8 cellular contexts compared by ENCODE assay signal in the genomic region with DNA sequence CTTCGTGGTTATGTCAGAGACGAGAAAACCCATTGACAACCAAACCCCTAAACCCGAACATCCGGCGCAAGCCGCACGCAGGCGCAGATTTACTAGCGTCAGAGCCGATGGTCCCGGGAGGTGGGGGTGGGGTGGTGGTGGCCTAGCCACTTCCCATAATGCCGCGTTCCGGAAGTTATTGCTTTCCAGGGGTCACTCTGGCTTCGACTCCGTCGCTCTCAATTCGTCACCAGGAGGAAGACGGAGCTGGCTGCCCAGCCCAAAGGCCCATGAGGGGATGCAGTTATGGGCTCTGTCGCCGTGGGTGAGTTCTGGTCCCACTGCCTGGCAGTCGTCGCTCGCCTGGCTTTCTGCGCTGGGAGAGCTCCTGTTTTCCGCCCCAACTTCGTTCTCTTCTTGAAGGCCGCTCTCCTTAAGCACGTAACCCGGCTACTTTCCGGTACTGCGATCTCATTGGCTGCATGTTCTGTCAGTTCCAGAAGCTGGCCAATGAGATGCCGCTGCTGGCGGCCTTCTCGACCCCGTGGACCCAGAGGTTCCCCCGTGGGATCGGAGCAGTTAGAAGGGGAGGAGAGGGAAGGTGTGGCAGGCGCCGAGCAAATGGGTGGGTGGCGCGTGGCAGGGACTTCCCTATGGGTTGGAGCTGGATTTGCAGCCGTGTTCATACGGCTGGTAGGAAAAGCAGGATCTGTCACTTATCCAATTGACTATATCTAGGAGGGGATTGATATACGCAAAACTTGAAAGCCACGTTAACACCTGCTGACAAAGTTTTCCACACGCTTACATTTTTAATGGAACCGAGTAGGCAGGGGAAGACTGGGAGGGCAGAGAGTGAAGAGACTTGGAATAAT. TPM values are rescaled to one million over a fixed set of nuclear protein-coding genes. Genes with fewer than 3 reads are reported as not detected.
DNase-seq lines count a peak whose midpoint lies in the region; ATAC-seq, FAIRE-seq and TF ChIP-seq lines count a peak whose summit lies in the region.

A gene (plus strand): TSS at position 195 of the 854 bp plus-strand sequence. CDS start 3,246 bp downstream, outside the sequence.

- FAIRE-seq in endometrium (lab: Jason Lieb, UNC): peak; percentile 96

- H3K79me2 ChIP-seq in OCI-LY1 (ENCODE audit: insufficient read depth, low read length): peaks cover 30% of the 10 kb centered on the region

- H3K4me2 ChIP-seq in OCI-LY1 (ENCODE audit: low read length): peak within 1 kb of the TSS; percentile 83

- H3K4me1 ChIP-seq in HUES64 (ENCODE audit: insufficient read depth, low read length) (peaks cover 4% of the 10 kb centered on the region; the same call in 1 of the 2 replicates), OCI-LY1 (ENCODE audit: insufficient read depth, low read length, severe bottlenecking) (peaks cover 27% of the 10 kb centered on the region), mesodermal cell (ENCODE audit: control insufficient read depth, insufficient read depth, low read length, poor library complexity, severe bottlenecking) (peaks cover 4% of the 10 kb centered on the region)

- H3K27ac ChIP-seq in HUES64 (ENCODE audit: low read depth, low read length) (peak within 1 kb of the TSS; percentile 90), OCI-LY1 (ENCODE audit: low read depth, low read length, poor library complexity, severe bottlenecking) (peak within 1 kb of the TSS; percentile 78), mesodermal cell (ENCODE audit: low read depth, low read length, severe bottlenecking) (peak within 1 kb of the TSS; percentile 98)

- TF ChIP-seq CTCF in Calu3 (IDR thresholded peaks at IDR 0.05; ENCODE audit: unreplicated experiment) (no peak), OCI-LY1 (IDR thresholded peaks at IDR 0.05; ENCODE audit: low read length) (no peak)

- H3K4me1 Mint-ChIP-seq in Calu3 (ENCODE audit: low read depth, unreplicated experiment): peaks cover 9% of the 10 kb centered on the region

- CTCF ChIA-PET in Calu3 (lab: Charles Lee): interaction anchor here (0.8 to 1.3 kb wide), 2 partner anchors 12 to 32 kb away, joined by 3 read pairs; a partner anchor contains a TSS

- no TSS peak for BruUV-seq in Calu3 (replicated peaks; lab: Mats Ljungman, UMichigan)

- H3K9me3 ChIP-seq in HUES64 (ENCODE audit: insufficient read depth, low read depth, low read length): no peaks in the 10 kb centered on the region
- no peaks in the 10 kb centered on the region for H3K9me3 ChIP-seq in OCI-LY1 (ENCODE audit: low read length)
- no peaks in the 10 kb centered on the region for H3K9me3 ChIP-seq in mesodermal cell (ENCODE audit: control insufficient read depth, low read length)

- under 1% methylated on average over 40 of the region's 48 CpGs for WGBS in HUES64
- WGBS in mesodermal cell (ENCODE audit: insufficient coverage in 2 of 2), 2 experiments: 0% methylated on average over 27 to 34 of the region's 48 CpGs

- H3K27ac Mint-ChIP-seq in Calu3 (ENCODE audit: unreplicated experiment): peak within 1 kb of the TSS; percentile 98

- H3K9ac ChIP-seq in HUES64 (ENCODE audit: low read depth, low read length) (peak within 1 kb of the TSS; percentile 97), OCI-LY1 (ENCODE audit: low read length) (peak within 1 kb of the TSS; percentile 86)

- no peaks in the 10 kb centered on the region for H3F3A ChIP-seq in OCI-LY1 (ENCODE audit: insufficient read depth, low read length)

- no peaks in the 10 kb centered on the region for H3K9me2 ChIP-seq in OCI-LY1 (ENCODE audit: low read depth, low read length)

- peak; percentile 88 for DNase-seq in Calu3
- peak; percentile 89 for DNase-seq in activated CD8-positive, alpha-beta memory T cell treated with anti-CD3 and anti-CD28 coated beads, Interleukin-2, amount 50 U/mL, for 4 hours
- peak; percentile 88 to 90 for DNase-seq in stimulated activated CD8-positive, alpha-beta memory T cell treated with anti-CD3 and anti-CD28 coated beads, Interleukin-15, amount 100 ng/mL, for 4 hours (ENCODE audit: low read depth in 2 of 2)

- H3K9me3 Mint-ChIP-seq in Calu3 (ENCODE audit: low read depth, unreplicated experiment): no peaks in the 10 kb centered on the region

- H4K20me1 ChIP-seq in OCI-LY1 (ENCODE audit: insufficient read depth, low read length): no peaks in the 10 kb centered on the region

- peak; percentile 95 for ATAC-seq in GM21447 (IDR thresholded peaks at IDR 0.05; ENCODE audit: unreplicated experiment)

- H3K27me3 Mint-ChIP-seq in Calu3 (ENCODE audit: unreplicated experiment): no peaks in the 10 kb centered on the region

- H3K4me3 Mint-ChIP-seq in Calu3 (ENCODE audit: low read depth, unreplicated experiment): peak within 1 kb of the TSS; percentile 91

- H2AFZ ChIP-seq in OCI-LY1 (ENCODE audit: low read length): no peak within 1 kb of the TSS

- H3K27me3 ChIP-seq in HUES64 (ENCODE audit: insufficient read depth, low read length): no peaks in the 10 kb centered on the region
- H3K27me3 ChIP-seq in OCI-LY1 (ENCODE audit: insufficient read depth, low read length): no peaks in the 10 kb centered on the region

- peak within 1 kb of the TSS; percentile 93 for H3K4me3 ChIP-seq in HUES64 (ENCODE audit: low read length)
- H3K4me3 ChIP-seq in OCI-LY1 (ENCODE audit: low read depth, low read length, poor library complexity, severe bottlenecking): peak within 1 kb of the TSS; percentile 85
- peak within 1 kb of the TSS; percentile 79 for H3K4me3 ChIP-seq in mesodermal cell (ENCODE audit: extremely low read depth, insufficient read depth, low read length, poor library complexity, severe bottlenecking)

- H3K36me3 Mint-ChIP-seq in Calu3 (ENCODE audit: insufficient read depth, unreplicated experiment): peaks cover 30% of the 10 kb centered on the region

- intact Hi-C loops in Calu3 (cut with micrococcal nuclease; ENCODE audit: unreplicated experiment): loop anchor here (5.0 kb wide), 1 partner anchor 48 kb away; a partner anchor contains a TSS

- H3K36me3 ChIP-seq in HUES64 (ENCODE audit: insufficient read depth, low read length): peaks cover 15% of the 10 kb centered on the region
- H3K36me3 ChIP-seq in OCI-LY1 (ENCODE audit: insufficient read depth, low read length): peaks cover 7% of the 10 kb centered on the region
- H3K36me3 ChIP-seq in mesodermal cell (ENCODE audit: control insufficient read depth, insufficient read depth, low read length): peaks cover 8% of the 10 kb centered on the region

RNA-seq across cellular contexts. Expression of the gene that starts here (rescaled TPM):
- 19.5 and 21.7 TPM in 2 replicates for total RNA-seq in Calu3 (2022)
- polyA plus RNA-seq in HUES64 (2013, experiment 1 of 2): 18.1 TPM
- 17.7 TPM for polyA plus RNA-seq in HUES64 (2013, experiment 2 of 2)
- polyA plus RNA-seq in mesodermal cell (2013, experiment 1 of 2): 16.4 TPM
- 20.5 TPM for polyA plus RNA-seq in mesodermal cell (2013, experiment 2 of 2)

Comparison
In these comparisons a context has a peak if more than half of its experiments do, and no peak if none do; other contexts are left out.
1. Peak in every context shown above with its lines: DNase-seq, ATAC-seq, H3K4me3 ChIP-seq and H3K27ac ChIP-seq.